ENCODE assay signal across 1 cellular context in genomic region chr10:65394898-65395297, GRCh38.
TF ChIP-seq lines count a peak whose summit lies in the region.

No MANE protein-coding gene starts in this region.

TF ChIP-seq in endothelial cell of umbilical vein, 7 proteins besides CTCF, POLR2A, EP300 and RAD21:
- TF ChIP-seq JUN (IDR thresholded peaks at IDR 0.05; ENCODE audit: borderline replicate concordance, insufficient read depth, insufficient read length, low read depth) = peak; percentile 66
- peak; percentile 87 for TF ChIP-seq FOS (IDR thresholded peaks at IDR 0.05; ENCODE audit: borderline replicate concordance, insufficient read depth, low read length)
- no peak for TF ChIP-seq EZH2 (IDR thresholded peaks at IDR 0.05; ENCODE audit: borderline replicate concordance, low read depth, low read length, severe bottlenecking)
TF ChIP-seq in endothelial cell of umbilical vein: peak in this region for 2.
